Comparison of ENCODE assay signal across 1 cellular context in genomic region chr1:150971583-150972416, GRCh38.
TF ChIP-seq lines count a peak whose summit lies in the region.

No MANE protein-coding gene starts in this region.

TF ChIP-seq in GM23338, 12 proteins besides CTCF, POLR2A, EP300 and RAD21 (continued from another document):
- no peak for TF ChIP-seq REST (IDR thresholded peaks at IDR 0.05; ENCODE audit: unreplicated experiment)
